ENCODE assay signal across 1 cellular context in genomic region chr5:137792291-137792690, GRCh38.
TF ChIP-seq lines count a peak whose summit lies in the region.

No MANE protein-coding gene starts in this region.

TF ChIP-seq in GM12878, 131 proteins besides CTCF, POLR2A, EP300 and RAD21:
- TF ChIP-seq BCLAF1 (IDR thresholded peaks at IDR 0.05) = no peak
- no peak for TF ChIP-seq CHD1 (IDR thresholded peaks at IDR 0.05; ENCODE audit: low read depth, low read length)
- no peak for TF ChIP-seq MXI1 (IDR thresholded peaks at IDR 0.05; ENCODE audit: low read depth, low read length)
- TF ChIP-seq, protein P1, sequence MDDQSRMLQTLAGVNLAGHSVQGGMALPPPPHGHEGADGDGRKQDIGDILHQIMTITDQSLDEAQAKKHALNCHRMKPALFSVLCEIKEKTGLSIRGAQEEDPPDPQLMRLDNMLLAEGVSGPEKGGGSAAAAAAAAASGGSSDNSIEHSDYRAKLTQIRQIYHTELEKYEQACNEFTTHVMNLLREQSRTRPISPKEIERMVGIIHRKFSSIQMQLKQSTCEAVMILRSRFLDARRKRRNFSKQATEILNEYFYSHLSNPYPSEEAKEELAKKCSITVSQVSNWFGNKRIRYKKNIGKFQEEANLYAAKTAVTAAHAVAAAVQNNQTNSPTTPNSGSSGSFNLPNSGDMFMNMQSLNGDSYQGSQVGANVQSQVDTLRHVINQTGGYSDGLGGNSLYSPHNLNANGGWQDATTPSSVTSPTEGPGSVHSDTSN (IDR thresholded peaks at IDR 0.05; ENCODE audit: insufficient replicate concordance, low read depth, low read length) = no peak
